ENCODE assay signal across 27 cellular contexts in the genomic region with DNA sequence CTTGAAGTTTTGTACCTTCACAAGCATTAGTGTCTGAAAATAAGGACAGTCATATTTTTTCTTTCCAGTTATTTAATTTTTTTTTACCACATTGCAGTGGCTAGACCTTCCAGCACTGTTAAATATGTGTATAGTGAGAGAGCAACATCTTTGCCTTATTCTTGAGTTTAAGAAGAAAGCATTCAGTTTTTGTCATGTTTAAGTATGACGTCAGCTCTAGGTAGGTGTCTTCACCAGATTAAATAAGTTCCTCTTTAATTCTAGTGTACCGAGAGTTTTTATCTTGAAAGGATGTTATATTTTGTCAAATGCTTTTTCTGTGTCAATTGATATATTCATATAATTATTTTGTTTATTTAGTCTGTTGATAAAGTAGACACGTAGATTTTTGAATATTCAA.
"Had no signal": no experiment of that assay in that cellular context is flagged by ENCODE, and none has a peak within 500 bp of the region (broad histone marks: within the 10 kb centered on the region; RNA-seq: fewer than 3 reads in every experiment).

No MANE protein-coding gene starts in this region.

- ATAC-seq: stimulated activated effector memory CD8-positive, alpha-beta T cell treated with anti-CD3 and anti-CD28 coated beads, Interleukin-12 subunit alpha, Interleukin-12 subunit beta, amount 100 ng/mL, for 72 hours; stimulated activated memory B cell treated with anti-CD40 and anti-IgM and Interleukin-4, amounts not matched to agents 10 μg/mL and 1 μg/mL and 100 μg/mL, for 72 hours; stimulated activated naive B cell treated with anti-CD40 and anti-IgM and Interleukin-4, amounts not matched to agents 10 μg/mL and 1 μg/mL and 100 μg/mL, for 72 hours; stimulated activated naive CD8-positive, alpha-beta T cell treated with anti-CD3 and anti-CD28 coated beads, Interleukin-15, amount 100 ng/mL, for 72 hours; stimulated activated naive CD8-positive, alpha-beta T cell treated with anti-CD3 and anti-CD28 coated beads, Interleukin-15, Interleukin-2, amounts not matched to agents 100 U/mL and 50 U/mL, for 24 hours; upper lobe of right lung had no signal

- FAIRE-seq: urothelium cell line had no signal

- DNase-seq: stimulated activated CD4-positive, alpha-beta T cell treated with anti-CD3 and anti-CD28 coated beads, Interleukin-2, amount 100 ng/mL, for 48 hours; stimulated activated CD4-positive, alpha-beta T cell treated with anti-CD3 and anti-CD28 coated beads, Interleukin-4, amount 100 ng/mL, for 1 hour; stimulated activated CD4-positive, alpha-beta T cell treated with anti-CD3 and anti-CD28 coated beads, Interleukin-4, amount 100 ng/mL, for 24 hours; stimulated activated CD4-positive, alpha-beta T cell treated with anti-CD3 and anti-CD28 coated beads, Interleukin-4, amount 100 ng/mL, for 4 hours; stimulated activated CD8-positive, alpha-beta memory T cell treated with anti-CD3 and anti-CD28 coated beads, Interleukin-4, amount 100 ng/mL, for 48 hours; stimulated activated naive B cell treated with anti-CD40 and anti-IgM and Interleukin-4, amounts not matched to agents 10 μg/mL and 1 μg/mL and 100 μg/mL, for 72 hours; stimulated activated naive CD4-positive, alpha-beta T cell; stimulated activated naive CD4-positive, alpha-beta T cell treated with Interleukin-2 at 50 U/mL for 16 hours; stimulated activated naive CD8-positive, alpha-beta T cell treated with anti-CD3 and anti-CD28 coated beads, Interleukin-15, amount 100 ng/mL, for 72 hours; stimulated activated naive CD8-positive, alpha-beta T cell treated with anti-CD3 and anti-CD28 coated beads, Interleukin-15, Interleukin-2, amounts not matched to agents 100 U/mL and 50 U/mL, for 24 hours; stomach; substantia nigra; testis; thyroid gland; tibial artery; transverse colon; trophoblast cell; upper lobe of left lung; upper lobe of right lung; uterus had no signal

- H3K4me1 ChIP-seq: stomach, suprapubic skin, testis, thyroid gland, tibial artery, tibial nerve, transverse colon, upper lobe of left lung, upper lobe of right lung, uterus, vagina had no signal

- H3K36me3 ChIP-seq: stomach, suprapubic skin, thoracic aorta, thyroid gland, tibial artery, tibial nerve, transverse colon, upper lobe of left lung, upper lobe of right lung, uterus, vagina had no signal

- H3K9me3 ChIP-seq: suprapubic skin, testis, thoracic aorta, thyroid gland, tibial artery, transverse colon, upper lobe of left lung, upper lobe of right lung, uterus, vagina had no signal

- H3K4me3 ChIP-seq: stomach, suprapubic skin, testis, thoracic aorta, thyroid gland, tibial artery, tibial nerve, transverse colon, upper lobe of left lung, upper lobe of right lung, uterus, vagina had no signal

- H3K27me3 ChIP-seq: stomach, suprapubic skin, testis, thyroid gland, tibial artery, tibial nerve, transverse colon, upper lobe of left lung, upper lobe of right lung, uterus, vagina had no signal

- H3K27ac ChIP-seq: stomach, suprapubic skin, testis, thoracic aorta, thyroid gland, tibial artery, tibial nerve, transverse colon, upper lobe of left lung, upper lobe of right lung, uterus, vagina had no signal
